In genomic region chrX:153973127-153974002, GRCh38 we compare ENCODE assay signal across 8 cellular contexts. TPM values are rescaled to one million over a fixed set of nuclear protein-coding genes. Genes with fewer than 3 reads are reported as not detected.
DNase-seq lines count a peak whose midpoint lies in the region; ATAC-seq and TF ChIP-seq lines count a peak whose summit lies in the region.

No MANE protein-coding gene starts in this region.

- no peaks in the 10 kb centered on the region for H3K27me3 Mint-ChIP-seq in activated CD4-positive, alpha-beta T cell treated with anti-CD3 and anti-CD28 coated beads, Interleukin-2, amount 10 ng/mL, durations not matched to agents 24 days and 14 days

- TF ChIP-seq CTCF in fibroblast of pulmonary artery (IDR thresholded peaks at IDR 0.05; ENCODE audit: low read length, missing control alignments), result no peak

- no peaks in the 10 kb centered on the region for H3K9me3 Mint-ChIP-seq in activated CD4-positive, alpha-beta T cell treated with anti-CD3 and anti-CD28 coated beads, Interleukin-2, amount 10 ng/mL, durations not matched to agents 24 days and 14 days

- H3K9me3 ChIP-seq in SJCRH30 (replicated peaks), result no peaks in the 10 kb centered on the region

- peaks cover 7% of the 10 kb centered on the region for H3K36me3 Mint-ChIP-seq in activated CD4-positive, alpha-beta T cell treated with anti-CD3 and anti-CD28 coated beads, Interleukin-2, amount 10 ng/mL, durations not matched to agents 24 days and 14 days (ENCODE audit: low read depth)

- intact Hi-C loops in activated CD4-positive, alpha-beta T cell treated with anti-CD3 and anti-CD28 coated beads, Interleukin-2, amount 10 ng/mL, durations not matched to agents 24 days and 14 days (cut with micrococcal nuclease), result loop anchor here (5.0 kb wide), 1 partner anchor 124 kb away; the partner anchor contains the start of gene MECP2
- intact Hi-C loops in sciatic nerve (cut with DNase I), result no loop called here

- peaks cover 3% of the 10 kb centered on the region; the same call in 1 of the 2 replicates for H3K36me3 ChIP-seq in SJCRH30

- H3K4me1 ChIP-seq in SJCRH30, result peaks cover under 1% of the 10 kb centered on the region

- H3K4me1 Mint-ChIP-seq in activated CD4-positive, alpha-beta T cell treated with anti-CD3 and anti-CD28 coated beads, Interleukin-2, amount 10 ng/mL, durations not matched to agents 24 days and 14 days, result peaks cover 17% of the 10 kb centered on the region

- no peaks in the 10 kb centered on the region for H3K27me3 ChIP-seq in SJCRH30

- H3K27ac ChIP-seq in SJCRH30, result peak overlapping the region; percentile 86

- peak overlapping the region; percentile 90 for H3K4me3 Mint-ChIP-seq in activated CD4-positive, alpha-beta T cell treated with anti-CD3 and anti-CD28 coated beads, Interleukin-2, amount 10 ng/mL, durations not matched to agents 24 days and 14 days

- DNase-seq in activated CD4-positive, alpha-beta T cell treated with anti-CD3 and anti-CD28 coated beads, Interleukin-2, amount 10 ng/mL, durations not matched to agents 24 days and 14 days, result peak; percentile 60
- DNase-seq in activated CD4-positive, alpha-beta T cell treated with anti-CD3 and anti-CD28 coated beads, Interleukin-2, amount 50 U/mL, for 1 hour, result no peak
- DNase-seq in SJCRH30 (peak in 1 of 2 experiments; percentile 10), fibroblast of pulmonary artery (ENCODE audit: low read depth) (no peak), sciatic nerve (ENCODE audit: low spot score) (peak; percentile 59), iPS-NIHi11 (ENCODE audit: low spot score) (no peak), NCI-H2029 (lab: John Stamatoyannopoulos, UW) (no peak)
- no peak for DNase-seq in effector CD8-positive, alpha-beta T cell (lab: John Stamatoyannopoulos, UW)

- H3K4me3 ChIP-seq in SJCRH30 (peak overlapping the region; percentile 97), fibroblast of pulmonary artery (replicated peaks; ENCODE audit: low read depth, low read length) (peak overlapping the region; percentile 89)

- no peak for ATAC-seq in sciatic nerve

- H3K27ac Mint-ChIP-seq in activated CD4-positive, alpha-beta T cell treated with anti-CD3 and anti-CD28 coated beads, Interleukin-2, amount 10 ng/mL, durations not matched to agents 24 days and 14 days, result peak overlapping the region; percentile 98

RNA-seq across cellular contexts. Expression of gene TMEM187, which starts 0.8 kb away (rescaled TPM):
- total RNA-seq in activated CD4-positive, alpha-beta T cell treated with anti-CD3 and anti-CD28 coated beads, Interleukin-2, amount 10 ng/mL, durations not matched to agents 24 days and 14 days, result 2.4 and 3.8 TPM in 2 replicates
- total RNA-seq in SJCRH30 (2014; rRNA removed; shearing (Covaris generic)), result 0.97 and 1.7 TPM in 2 replicates
- 10.3 TPM for total RNA-seq in sciatic nerve

RNA-seq across cellular contexts. Expression of gene HCFC1, which starts 1.7 kb away (rescaled TPM):
- 107 and 109 TPM in 2 replicates for total RNA-seq in activated CD4-positive, alpha-beta T cell treated with anti-CD3 and anti-CD28 coated beads, Interleukin-2, amount 10 ng/mL, durations not matched to agents 24 days and 14 days
- 55.6 and 56.9 TPM in 2 replicates for total RNA-seq in SJCRH30 (2014; rRNA removed; shearing (Covaris generic))
- total RNA-seq in sciatic nerve, result 42.2 TPM

RNA-seq across cellular contexts. Expression of gene RENBP, which starts 28.9 kb away (rescaled TPM):
- 13.7 and 15.1 TPM in 2 replicates for total RNA-seq in activated CD4-positive, alpha-beta T cell treated with anti-CD3 and anti-CD28 coated beads, Interleukin-2, amount 10 ng/mL, durations not matched to agents 24 days and 14 days
- total RNA-seq in SJCRH30 (2014; rRNA removed; shearing (Covaris generic)), result 0.18 TPM in 1 of 2 replicates, not detected in the other
- 23.0 TPM for total RNA-seq in sciatic nerve

RNA-seq across cellular contexts. Expression of gene NAA10, which starts 38.5 kb away (rescaled TPM):
- total RNA-seq in activated CD4-positive, alpha-beta T cell treated with anti-CD3 and anti-CD28 coated beads, Interleukin-2, amount 10 ng/mL, durations not matched to agents 24 days and 14 days, result 153 and 168 TPM in 2 replicates
- total RNA-seq in SJCRH30 (2014; rRNA removed; shearing (Covaris generic)), result 58.6 and 69.6 TPM in 2 replicates
- 73.6 TPM for total RNA-seq in sciatic nerve

RNA-seq across cellular contexts. Expression of gene IRAK1, which starts 46.3 kb away (rescaled TPM):
- total RNA-seq in activated CD4-positive, alpha-beta T cell treated with anti-CD3 and anti-CD28 coated beads, Interleukin-2, amount 10 ng/mL, durations not matched to agents 24 days and 14 days, result 177 and 192 TPM in 2 replicates
- 91.9 and 95.3 TPM in 2 replicates for total RNA-seq in SJCRH30 (2014; rRNA removed; shearing (Covaris generic))
- total RNA-seq in sciatic nerve, result 53.9 TPM

Comparison
In these comparisons a context has a peak if more than half of its experiments do, and no peak if none do; other contexts are left out.
1. DNase-seq: peak in activated CD4-positive, alpha-beta T cell treated with anti-CD3 and anti-CD28 coated beads, Interleukin-2, amount 10 ng/mL, durations not matched to agents 24 days and 14 days (single experiment) and sciatic nerve (single experiment); none in activated CD4-positive, alpha-beta T cell treated with anti-CD3 and anti-CD28 coated beads, Interleukin-2, amount 50 U/mL, for 1 hour (single experiment), fibroblast of pulmonary artery (single experiment), iPS-NIHi11 (single experiment), NCI-H2029 (single experiment) and effector CD8-positive, alpha-beta T cell (single experiment).
2. RNA of gene RENBP, which starts 28.9 kb away (total RNA-seq): 23.0 TPM in sciatic nerve (single experiment) and 13.7 to 15.1 TPM in activated CD4-positive, alpha-beta T cell treated with anti-CD3 and anti-CD28 coated beads, Interleukin-2, amount 10 ng/mL, durations not matched to agents 24 days and 14 days; 0.18 TPM in SJCRH30; every median in the first group is over 10 times any median in the second.